Comparison of ENCODE assay signal across 18 cellular contexts in genomic region chr17:78727057-78727456, GRCh38. TPM values are rescaled to one million over a fixed set of nuclear protein-coding genes. Genes with fewer than 3 reads are reported as not detected.
A peak's percentile ranks its signal among the peaks of the same experiment; 100 is the strongest.
DNase-seq lines count a peak whose midpoint lies in the region; ATAC-seq and FAIRE-seq lines count a peak whose summit lies in the region.
"Had no signal": no experiment of that assay in that cellular context is flagged by ENCODE, and none has a peak within 500 bp of the region (broad histone marks: within the 10 kb centered on the region; RNA-seq: fewer than 3 reads in every experiment).

No MANE protein-coding gene starts in this region.

- H3K4me3 Mint-ChIP-seq in activated T-cell treated with anti-CD3 and anti-CD28 coated beads, Interleukin-2, amount 50 U/mL, for 4 hours = peak overlapping the region; percentile 73
- H3K4me3 Mint-ChIP-seq in natural killer cell treated with Interleukin-12 subunit alpha and Interleukin-12 subunit beta and Interleukin-15 and Interleukin-18, amount 100 ng/mL, for 72 hours = peak overlapping the region; percentile 74

- H3K27ac ChIP-seq in SJCRH30 = no peak overlapping the region
- H3K27ac ChIP-seq: breast epithelium, GM23248, suprapubic skin had no signal

- DNase-seq in activated T-cell treated with anti-CD3 and anti-CD28 coated beads, Interleukin-2, amount 50 U/mL, for 4 hours = no peak
- DNase-seq in activated T-cell treated with anti-CD3 and anti-CD28 coated beads for 4 hours = no peak
- DNase-seq in Jurkat, Clone E6-1 (ENCODE audit: low read depth, low spot score) = no peak
- DNase-seq in activated naive CD4-positive, alpha-beta T cell treated with anti-CD3 and anti-CD28 coated beads, Interleukin-2, amount 50 U/mL, for 72 hours (ENCODE audit: low spot score in 2 of 2) = no peak
- DNase-seq in natural killer cell treated with Interleukin-12 subunit alpha and Interleukin-12 subunit beta and Interleukin-15 and Interleukin-18, amount 100 ng/mL, for 72 hours (ENCODE audit: low spot score) = no peak
- no peak for DNase-seq in SJCRH30
- DNase-seq in urothelium cell line (ENCODE audit: low spot score) = no peak
- DNase-seq: dermis blood vessel endothelial cell; GM23248; mucosa of descending colon; NCI-H2081; NCI-H526 treated with DMSO at 0.1 percent for 48 hours; SHP77 treated with DMSO at 0.1 percent for 48 hours; stimulated activated CD4-positive, alpha-beta T cell treated with anti-CD3 and anti-CD28 coated beads, Interleukin-2, amount 100 ng/mL, for 24 hours had no signal

- H3K27me3 Mint-ChIP-seq in activated T-cell treated with anti-CD3 and anti-CD28 coated beads, Interleukin-2, amount 50 U/mL, for 4 hours (ENCODE audit: low read depth) = no peaks in the 10 kb centered on the region
- no peaks in the 10 kb centered on the region for H3K27me3 Mint-ChIP-seq in natural killer cell treated with Interleukin-12 subunit alpha and Interleukin-12 subunit beta and Interleukin-15 and Interleukin-18, amount 100 ng/mL, for 72 hours

- H3K9me3 Mint-ChIP-seq in activated T-cell treated with anti-CD3 and anti-CD28 coated beads, Interleukin-2, amount 50 U/mL, for 4 hours = no peaks in the 10 kb centered on the region
- no peaks in the 10 kb centered on the region for H3K9me3 Mint-ChIP-seq in activated naive CD4-positive, alpha-beta T cell treated with anti-CD3 and anti-CD28 coated beads, Interleukin-2, amount 50 U/mL, for 72 hours
- no peaks in the 10 kb centered on the region for H3K9me3 Mint-ChIP-seq in natural killer cell treated with Interleukin-12 subunit alpha and Interleukin-12 subunit beta and Interleukin-15 and Interleukin-18, amount 100 ng/mL, for 72 hours

- no peaks in the 10 kb centered on the region for H3K27me3 ChIP-seq in SJCRH30
- H3K27me3 ChIP-seq: breast epithelium, suprapubic skin had no signal

- peaks cover 92% of the 10 kb centered on the region for H3K4me1 Mint-ChIP-seq in activated T-cell treated with anti-CD3 and anti-CD28 coated beads, Interleukin-2, amount 50 U/mL, for 4 hours (ENCODE audit: low read depth)
- H3K4me1 Mint-ChIP-seq in natural killer cell treated with Interleukin-12 subunit alpha and Interleukin-12 subunit beta and Interleukin-15 and Interleukin-18, amount 100 ng/mL, for 72 hours (ENCODE audit: low read depth in 2 of 2) = peaks cover 77 to 80% of the 10 kb centered on the region in 2 donors

- peaks cover 15% of the 10 kb centered on the region for H3K36me3 Mint-ChIP-seq in activated T-cell treated with anti-CD3 and anti-CD28 coated beads, Interleukin-2, amount 50 U/mL, for 4 hours (ENCODE audit: insufficient read depth)
- H3K36me3 Mint-ChIP-seq in activated naive CD4-positive, alpha-beta T cell treated with anti-CD3 and anti-CD28 coated beads, Interleukin-2, amount 50 U/mL, for 72 hours = peaks cover 0 to 6% of the 10 kb centered on the region in 2 donors
- no peaks in the 10 kb centered on the region for H3K36me3 Mint-ChIP-seq in natural killer cell treated with Interleukin-12 subunit alpha and Interleukin-12 subunit beta and Interleukin-15 and Interleukin-18, amount 100 ng/mL, for 72 hours

- H3K27ac Mint-ChIP-seq in activated naive CD4-positive, alpha-beta T cell treated with anti-CD3 and anti-CD28 coated beads, Interleukin-2, amount 50 U/mL, for 72 hours = peak overlapping the region; percentile 90 to 97
- H3K27ac Mint-ChIP-seq in natural killer cell treated with Interleukin-12 subunit alpha and Interleukin-12 subunit beta and Interleukin-15 and Interleukin-18, amount 100 ng/mL, for 72 hours = peak overlapping the region; percentile 86 to 92

- no peaks in the 10 kb centered on the region for H3K36me3 ChIP-seq in SJCRH30
- H3K36me3 ChIP-seq: breast epithelium, suprapubic skin had no signal

- H3K4me1 ChIP-seq in SJCRH30 = peaks cover 7% of the 10 kb centered on the region

- no peak for ATAC-seq in activated T-cell treated with anti-CD3 and anti-CD28 coated beads, Interleukin-2, amount 50 U/mL, for 4 hours
- no peak for ATAC-seq in activated naive CD4-positive, alpha-beta T cell treated with anti-CD3 and anti-CD28 coated beads, Interleukin-2, amount 50 U/mL, for 72 hours
- no peak for ATAC-seq in natural killer cell treated with Interleukin-12 subunit alpha and Interleukin-12 subunit beta and Interleukin-15 and Interleukin-18, amount 100 ng/mL, for 72 hours
- no peak for ATAC-seq in HG03354 (IDR thresholded peaks at IDR 0.05; ENCODE audit: poor library complexity, severe bottlenecking, unreplicated experiment)
- ATAC-seq: esophagus mucosa, mucosa of descending colon had no signal

- no peaks in the 10 kb centered on the region for H3K9me3 ChIP-seq in SJCRH30 (replicated peaks)
- H3K9me3 ChIP-seq: breast epithelium, mucosa of descending colon, suprapubic skin had no signal

- H3K4me3 ChIP-seq in Jurkat, Clone E6-1 (ENCODE audit: low read length) = peak overlapping the region; percentile 48
- H3K4me3 ChIP-seq in SJCRH30 = no peak overlapping the region
- H3K4me3 ChIP-seq: breast epithelium, GM23248, mucosa of descending colon, suprapubic skin had no signal

- no peak for FAIRE-seq in urothelium cell line (lab: Jason Lieb, UNC)

RNA-seq across cellular contexts. Expression of gene CYTH1, which starts 55.0 kb away (rescaled TPM):
- 10 to 100 TPM; 55.9 to 99.3 (median 82.8) TPM for total RNA-seq in activated T-cell treated with anti-CD3 and anti-CD28 coated beads, Interleukin-2, amount 50 U/mL, for 4 hours
- polyA plus RNA-seq in Jurkat, Clone E6-1 (2012; ENCODE audit: insufficient read depth, insufficient read length) = 99.1 TPM
- total RNA-seq in activated naive CD4-positive, alpha-beta T cell treated with anti-CD3 and anti-CD28 coated beads, Interleukin-2, amount 50 U/mL, for 72 hours = 100 to 1,000 TPM in 1 of 2 donors, 10 to 100 TPM in 1; 82.6 to 148 TPM
- 100 to 1,000 TPM; 111 to 149 TPM for total RNA-seq in natural killer cell treated with Interleukin-12 subunit alpha and Interleukin-12 subunit beta and Interleukin-15 and Interleukin-18, amount 100 ng/mL, for 72 hours
- 29.1 and 34.0 TPM in 2 replicates for total RNA-seq in SJCRH30 (2014; rRNA removed; shearing (Covaris generic))
